30 cellular contexts compared by ENCODE assay signal in the genomic region with DNA sequence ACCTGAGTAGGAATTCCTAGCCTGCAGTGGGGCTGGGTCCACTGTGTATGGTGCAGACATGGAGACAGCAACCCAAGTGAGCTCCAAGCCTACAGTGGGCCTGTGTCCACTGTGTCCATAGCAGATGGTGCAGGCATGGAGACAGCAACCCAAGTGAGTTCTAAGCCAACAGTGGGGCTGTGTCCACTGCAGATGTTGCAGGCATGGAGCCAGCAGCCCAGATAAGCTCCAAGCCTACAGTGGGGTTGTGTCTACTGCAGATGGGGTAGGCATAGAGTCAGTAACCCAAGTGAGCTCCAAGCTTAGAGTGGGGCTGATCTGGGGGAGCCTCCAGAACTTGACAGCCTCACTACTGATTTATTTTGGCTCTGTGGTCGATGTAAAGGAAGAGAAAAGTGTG. TPM values are rescaled to one million over a fixed set of nuclear protein-coding genes. Genes with fewer than 3 reads are reported as not detected.
"Had no signal": no experiment of that assay in that cellular context is flagged by ENCODE, and none has a peak within 500 bp of the region (broad histone marks: within the 10 kb centered on the region; RNA-seq: fewer than 3 reads in every experiment).

No MANE protein-coding gene starts in this region.

- FAIRE-seq: bronchial epithelial cell had no signal

- ATAC-seq: activated CD8-positive, alpha-beta memory T cell treated with anti-CD3 and anti-CD28 coated beads, Interleukin-2, amount 10 ng/mL, durations not matched to agents 7 days and 5 days; activated naive CD8-positive, alpha-beta T cell treated with anti-CD3 and anti-CD28 coated beads, Interleukin-2, amount 50 U/mL, for 24 hours; Panc1 had no signal

- DNase-seq: activated B cell treated with CpG ODN at 0.5 μM for 24 hours; activated CD4-positive, alpha-beta memory T cell treated with anti-CD3 and anti-CD28 coated beads, Interleukin-2, amount 10 ng/mL, durations not matched to agents 7 days and 5 days; activated CD4-positive, alpha-beta T cell treated with anti-CD3 and anti-CD28 coated beads for 4 hours; activated CD4-positive, CD25-positive, alpha-beta regulatory T cell treated with anti-CD3 and anti-CD28 coated beads, Interleukin-2, amount 50 U/mL, for 72 hours; activated CD8-positive, alpha-beta memory T cell treated with anti-CD3 and anti-CD28 coated beads for 24 hours; activated CD8-positive, alpha-beta memory T cell treated with anti-CD3 and anti-CD28 coated beads, Interleukin-2, amount 10 ng/mL, durations not matched to agents 7 days and 5 days; activated CD8-positive, alpha-beta memory T cell treated with anti-CD3 and anti-CD28 coated beads, Interleukin-2, amount 50 U/mL, for 48 hours; activated effector memory CD4-positive, alpha-beta T cell treated with Interleukin-2 at 50 U/mL for 16 hours; activated naive CD4-positive, alpha-beta T cell treated with anti-CD3 and anti-CD28 coated beads, Interleukin-2, amount 10 ng/mL, durations not matched to agents 7 days and 5 days; activated naive CD8-positive, alpha-beta T cell treated with anti-CD3 and anti-CD28 coated beads, Interleukin-2, amount 50 U/mL, for 24 hours; activated T-cell treated with anti-CD3 and anti-CD28 coated beads, Interleukin-2, amount 50 U/mL, for 48 hours; Karpas-422; KBM-7; NCI-H1105; NCI-H1417 treated with DMSO at 0.1 percent for 48 hours; NCI-H187 treated with DMSO at 0.1 percent for 48 hours; NCI-H2081 treated with DMSO at 0.1 percent for 48 hours; NCI-H226; NCI-H446 treated with DMSO at 0.1 percent for 48 hours; NCI-H524; NCI-H69; NCI-H82; SW 1271; T-helper 1 cell; T-helper 2 cell; T-helper 9 cell had no signal

- H3K27ac ChIP-seq: VCaP had no signal

RNA-seq across cellular contexts. Expression of a gene that starts 40.1 kb away (rescaled TPM):
- total RNA-seq: activated CD4-positive, alpha-beta memory T cell treated with anti-CD3 and anti-CD28 coated beads, Interleukin-2, amount 10 ng/mL, durations not matched to agents 7 days and 5 days; activated CD8-positive, alpha-beta memory T cell treated with anti-CD3 and anti-CD28 coated beads, Interleukin-2, amount 10 ng/mL, durations not matched to agents 7 days and 5 days; MCF 10A had no signal
